ENCODE assay signal across 22 cellular contexts in the genomic region with DNA sequence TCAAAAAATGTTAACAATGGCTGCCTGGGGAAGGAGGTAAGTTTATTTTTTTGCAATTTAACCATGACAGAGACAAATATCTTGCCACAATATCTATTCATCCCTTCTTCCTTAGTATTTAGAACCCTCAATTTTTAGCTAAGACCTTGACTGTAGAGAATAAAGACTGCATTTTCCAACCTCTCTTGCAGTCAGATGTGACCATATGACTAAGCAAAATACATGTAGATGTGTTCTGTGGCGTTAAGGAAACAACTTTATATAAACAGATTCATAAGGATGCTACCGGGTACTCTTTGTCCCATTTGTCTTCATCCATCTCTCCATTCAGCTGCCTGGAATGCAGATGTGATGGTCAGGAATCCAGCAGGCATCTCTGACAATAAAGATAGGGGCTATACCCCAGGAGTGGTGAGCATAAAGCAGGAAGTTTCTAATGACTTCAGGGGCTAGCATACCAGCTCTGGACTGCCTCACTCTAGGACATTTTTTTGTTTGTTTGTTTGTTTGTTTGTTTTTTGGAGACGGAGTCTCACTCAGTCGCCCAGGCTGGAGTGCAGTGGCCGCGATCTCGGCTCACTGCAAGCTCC. TPM values are rescaled to one million over a fixed set of nuclear protein-coding genes. Genes with fewer than 3 reads are reported as not detected.
DNase-seq lines count a peak whose midpoint lies in the region; ATAC-seq, FAIRE-seq and TF ChIP-seq lines count a peak whose summit lies in the region.
"Had no signal": no experiment of that assay in that cellular context is flagged by ENCODE, and none has a peak within 500 bp of the region (broad histone marks: within the 10 kb centered on the region; RNA-seq: fewer than 3 reads in every experiment).

No MANE protein-coding gene starts in this region.

- H3K4me3 ChIP-seq in SJSA1 (no peak overlapping the region), K562 (no peak overlapping the region)
- H3K4me3 ChIP-seq: BLaER1 treated with 17β-estradiol and CSF1 and Interleukin-3, amounts not matched to agents 10 nM and 100 nM; GM12878 had no signal

- no TSS peak for BruUV-seq in K562 (replicated peaks; lab: Mats Ljungman, UMichigan)

- H3K9me3 ChIP-seq in SJSA1 (replicated peaks) (no peaks in the 10 kb centered on the region), K562 (replicated peaks; ENCODE audit: control insufficient read depth, insufficient read depth, low read depth, low read length) (no peaks in the 10 kb centered on the region)
- H3K9me3 ChIP-seq: BE2C; BLaER1 treated with 17β-estradiol and CSF1 and Interleukin-3, amounts not matched to agents 10 nM and 100 nM had no signal

- no peaks in the 10 kb centered on the region for H3K36me3 ChIP-seq in SJSA1
- no peaks in the 10 kb centered on the region for H3K36me3 ChIP-seq in K562 (ENCODE audit: control insufficient read depth, insufficient read depth, low read length)
- H3K36me3 ChIP-seq: BE2C; BLaER1 treated with 17β-estradiol and CSF1 and Interleukin-3, amounts not matched to agents 10 nM and 100 nM had no signal

- ATAC-seq in K562, result peak; percentile 33
- ATAC-seq: GM12878 had no signal

- in situ Hi-C loops in Caki2 (cut with HindIII; ENCODE audit: low pct_unique_long_range_greater_than_20kb, low sequenced_read_pairs), result no loop called here
- in situ Hi-C loops in K562 (cut with MboI), result loop anchor here (25.0 kb wide), 1 partner anchor 800 kb away; a partner anchor contains a TSS
- in situ Hi-C loops in GM13976 (cut with MboI; ENCODE audit: low sequenced_read_pairs, unreplicated experiment), result no loop called here

- whole genome bisulfite sequencing in K562 (ENCODE audit: insufficient coverage, low coverage, missing lambda C conversion rate), result under 1% methylated on average over 7 of the region's 7 CpGs

- peak overlapping the region; percentile 54 for H3K4me2 ChIP-seq in K562 (ENCODE audit: insufficient read depth, low read length)
- H3K4me2 ChIP-seq: BLaER1 treated with 17β-estradiol and CSF1 and Interleukin-3, amounts not matched to agents 10 nM and 100 nM had no signal

- H3K9ac ChIP-seq in K562 (ENCODE audit: insufficient read depth in 1 of 2, low read depth in 2 of 2, low read length in 2 of 2), result no peak overlapping the region
- H3K9ac ChIP-seq: BLaER1 treated with 17β-estradiol and CSF1 and Interleukin-3, amounts not matched to agents 10 nM and 100 nM had no signal

- H3K79me2 ChIP-seq in K562 (ENCODE audit: control insufficient read depth, insufficient read depth, low read length), result no peaks in the 10 kb centered on the region

- DNase-seq in Caki2 (ENCODE audit: low read depth) (peak; percentile 2), SJSA1 (ENCODE audit: low read depth in 1 of 2, low spot score in 2 of 2) (peak in 1 of 2 experiments; percentile 29), K562 (ENCODE audit: extremely low read depth in 1 of 4, low spot score in 3 of 4) (no peak), GM10248 (ENCODE audit: extremely low spot score) (no peak), DMS153 treated with DMSO at 0.1 percent for 48 hours (lab: John Stamatoyannopoulos, UW; ENCODE audit: unreplicated experiment) (no peak), GM13976 (ENCODE audit: low spot score) (no peak)
- no peak for DNase-seq in stimulated activated CD4-positive, alpha-beta T cell treated with anti-CD3 and anti-CD28 coated beads, Interleukin-1b, Interleukin-23, amount 100 ng/mL, for 48 hours
- DNase-seq: 8988T; BE2C; Calu3; CD4-positive, alpha-beta T cell; CD8-positive, alpha-beta memory T cell; DND-41; H7; HCEC 1CT had no signal

- H2AFZ ChIP-seq in K562 (ENCODE audit: low read depth, low read length), result peak overlapping the region; percentile 57

- H3K9me1 ChIP-seq in K562 (ENCODE audit: control insufficient read depth, insufficient read depth, low read length), result no peaks in the 10 kb centered on the region

- intact Hi-C loops in K562 (cut with micrococcal nuclease), result no loop called here

- H3K4me1 ChIP-seq in SJSA1 (replicated peaks) (0 out of 2 replicates have a peak, but pooled peaks cover 5% of the 10 kb centered on the region), K562 (replicated peaks in 1 of 2; ENCODE audit: control insufficient read depth in 2 of 2, insufficient read depth in 2 of 2, low read length in 2 of 2) (peaks cover 0 to 8% of the 10 kb centered on the region in 2 experiments; a peak in 1 of 5 replicates)
- H3K4me1 ChIP-seq: BE2C; BLaER1 treated with 17β-estradiol and CSF1 and Interleukin-3, amounts not matched to agents 10 nM and 100 nM had no signal

- H4K20me1 ChIP-seq in K562 (replicated peaks; ENCODE audit: control insufficient read depth, insufficient read depth, low read length), result peaks cover 4% of the 10 kb centered on the region
- H4K20me1 ChIP-seq: BLaER1 treated with 17β-estradiol and CSF1 and Interleukin-3, amounts not matched to agents 10 nM and 100 nM had no signal

- no peak for TF ChIP-seq EP300 in K562 (IDR thresholded peaks at IDR 0.05; ENCODE audit: low read length)

- POLR2A ChIA-PET in K562 (lab: Yijun Ruan, JAX), result interaction anchor here (0.7 to 1.2 kb wide), 6 partner anchors 9 to 948 kb away, joined by 3 to 7 read pairs (median 4); a partner anchor contains a TSS
- POLR2A ChIA-PET in GM10248 (lab: Yijun Ruan, JAX), result no interaction called here

- TF ChIP-seq POLR2A in K562 (conservative IDR thresholded peaks at IDR 0.05), result no peak

- peak overlapping the region; percentile 10 for H3K27ac ChIP-seq in SJSA1
- no peak overlapping the region for H3K27ac ChIP-seq in K562 (ENCODE audit: extremely low read depth, low read depth, low read length)
- H3K27ac ChIP-seq: BLaER1 treated with 17β-estradiol and CSF1 and Interleukin-3, amounts not matched to agents 10 nM and 100 nM had no signal

- CTCF ChIA-PET in K562 (lab: Yijun Ruan, JAX; ENCODE audit: low intra/inter-chr PET ratio), result no interaction called here
- CTCF ChIA-PET in GM10248 (lab: Yijun Ruan, JAX), result interaction anchor here (1.8 kb wide), 1 partner anchor 9 kb away, joined by 13 read pairs; no protein-coding TSS in a partner anchor

- no peak for TF ChIP-seq RAD21 in K562 (CRISPR knock-in tag; conservative IDR thresholded peaks at IDR 0.05 in 1 of 2, IDR thresholded peaks at IDR 0.05 in 1 of 2)

- no peak for FAIRE-seq in K562 (lab: Jason Lieb, UNC)
- FAIRE-seq: G401.6, GM12878, GM18507, H1 had no signal

- no peak for TF ChIP-seq CTCF in K562 (IDR thresholded peaks at IDR 0.05 in 2 of 3, conservative IDR thresholded peaks at IDR 0.05 in 1 of 3; ENCODE audit: insufficient read depth in 2 of 3, low read depth in 1 of 3, low read length in 3 of 3)
- no peak for TF ChIP-seq CTCF in GM10248 (IDR thresholded peaks at IDR 0.05; ENCODE audit: control extremely low read depth, extremely low read depth, low read depth, missing control alignments)
- no peak for TF ChIP-seq CTCF in GM13976 (IDR thresholded peaks at IDR 0.05; ENCODE audit: borderline replicate concordance, control extremely low read depth, extremely low read depth, insufficient read depth, missing control alignments)

- H3K27me3 ChIP-seq in SJSA1 (replicated peaks) (peaks cover 5% of the 10 kb centered on the region), K562 (ENCODE audit: control insufficient read depth in 2 of 2, insufficient read depth in 2 of 2, low read length in 2 of 2) (peaks cover 22 to 27% of the 10 kb centered on the region in 2 experiments)
- H3K27me3 ChIP-seq: BE2C; BLaER1 treated with 17β-estradiol and CSF1 and Interleukin-3, amounts not matched to agents 10 nM and 100 nM had no signal

TF ChIP-seq in K562, 482 proteins besides CTCF, POLR2A, EP300 and RAD21:
- TF ChIP-seq ILK (tag; IDR thresholded peaks at IDR 0.05; ENCODE audit: borderline replicate concordance, low read depth), result no peak
- TF ChIP-seq SMAD4 (CRISPR knock-in tag; conservative IDR thresholded peaks at IDR 0.05), result no peak
- TF ChIP-seq MAFG (tag; conservative IDR thresholded peaks at IDR 0.05), result peak; percentile 76
- TF ChIP-seq MAFF (IDR thresholded peaks at IDR 0.05; ENCODE audit: low read length), result peak; percentile 40; the same call in 1 of the 2 replicates
- no peak for TF ChIP-seq ZFP30 (CRISPR knock-in tag; IDR thresholded peaks at IDR 0.05; ENCODE audit: borderline replicate concordance)
- TF ChIP-seq ZNF263 (CRISPR knock-in tag; IDR thresholded peaks at IDR 0.05; ENCODE audit: borderline replicate concordance), result no peak
- TF ChIP-seq POLR2H (tag; IDR thresholded peaks at IDR 0.05; ENCODE audit: low read depth), result no peak
- TF ChIP-seq NFE2L1 (tag; IDR thresholded peaks at IDR 0.05; ENCODE audit: borderline replicate concordance, low read depth), result peak; percentile 9; the same call in 1 of the 2 replicates
- peak; percentile 66 for TF ChIP-seq ZNF316 (IDR thresholded peaks at IDR 0.05)
- no peak for TF ChIP-seq TCF3 (CRISPR knock-in tag; IDR thresholded peaks at IDR 0.05)
- TF ChIP-seq C11orf30 (IDR thresholded peaks at IDR 0.05; ENCODE audit: low read depth), result peak; percentile 75
- peak; percentile 79 for TF ChIP-seq NFE2 (IDR thresholded peaks at IDR 0.05; ENCODE audit: low read depth)
- peak; percentile 51 for TF ChIP-seq MAFK (IDR thresholded peaks at IDR 0.05; ENCODE audit: low read length)
- TF ChIP-seq MIER1 (IDR thresholded peaks at IDR 0.05; ENCODE audit: low read depth), result no peak

RNA-seq across cellular contexts. Expression of a gene that starts 41.1 kb away (rescaled TPM):
- total RNA-seq in Caki2 (2014; rRNA removed; shearing (Covaris generic); ENCODE audit: low replicate concordance), result not detected in 2 replicates
- total RNA-seq in SJSA1 (2014; rRNA removed; shearing (Covaris generic)), result 0.08 TPM in 1 of 2 replicates, not detected in the other
- not detected in 2 replicates for total RNA-seq in K562 (2011; cell fraction: chromatin; rRNA removed; ENCODE audit: low replicate concordance)
- total RNA-seq in K562 (2011; cell fraction: nucleolus; rRNA removed), result not detected in 2 replicates
- not detected in 2 replicates for total RNA-seq in K562 (2011; cell fraction: nucleoplasm; rRNA removed)
- total RNA-seq in K562 (2014; rRNA removed) (not detected in 2 replicates), K562 (2014; rRNA removed; fragmentation: Illumina TruSeq; extraction: Trizol) (not detected in 2 replicates), K562 (2015; rRNA removed; fragmentation: Illumina TruSeq; extraction: Trizol) (not detected in 2 replicates), K562 (2021) (not detected in 2 replicates)
- polyA plus RNA-seq in K562 (2011; rRNA removed) (not detected in 2 replicates), K562 (2014; fragmentation: Illumina TruSeq; extraction: Trizol) (not detected in 2 replicates), K562 (2014; fragmentation: Nextera tagmentation; extraction: Ambion mirVana) (not detected), K562 (2014; rRNA removed) (not detected in 2 replicates)
- polyA plus RNA-seq in K562 (2011; cell fraction: cytosol; rRNA removed), result 0.01 TPM in 1 of 2 replicates, not detected in the other
- polyA plus RNA-seq in K562 (2011; cell fraction: nucleus; rRNA removed), result not detected in 2 replicates
- not detected in 2 replicates for polyA plus RNA-seq in K562 (2012)
- not detected in 2 replicates for polyA minus RNA-seq in K562 (2011; rRNA and poly(A)+ RNA removed)
- not detected in 2 replicates for polyA minus RNA-seq in K562 (2011; cell fraction: cytosol; rRNA and poly(A)+ RNA removed)
- not detected in 2 replicates for polyA minus RNA-seq in K562 (2011; cell fraction: nucleus; rRNA and poly(A)+ RNA removed)
- total RNA-seq: A673; Calu3; CD4-positive, alpha-beta T cell; CD8-positive, alpha-beta memory T cell; GM12878 had no signal
- polyA plus RNA-seq: CD14-positive monocyte had no signal
